21 cellular contexts compared by ENCODE assay signal in the genomic region with DNA sequence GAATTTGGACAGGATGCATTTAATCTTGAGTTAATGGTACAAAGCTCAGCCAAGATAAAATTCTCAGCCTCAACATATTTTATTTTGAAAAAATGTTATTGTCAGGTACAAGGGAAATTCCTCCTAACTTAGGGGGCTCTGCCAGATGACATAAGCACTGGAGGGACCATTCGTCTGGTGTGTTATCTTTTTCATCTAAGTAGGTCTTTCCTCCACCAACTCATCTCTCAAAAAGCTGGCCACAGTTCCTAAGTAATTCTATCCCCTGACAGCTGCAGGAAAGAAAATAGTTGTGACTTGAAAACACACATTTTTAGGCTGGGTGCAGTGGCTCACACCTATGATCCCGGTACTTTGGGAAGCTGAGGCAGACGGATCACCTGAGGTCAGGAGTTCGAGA. TPM values are rescaled to one million over a fixed set of nuclear protein-coding genes. Genes with fewer than 3 reads are reported as not detected.
A peak's percentile ranks its signal among the peaks of the same experiment; 100 is the strongest.
DNase-seq lines count a peak whose midpoint lies in the region; ATAC-seq and TF ChIP-seq lines count a peak whose summit lies in the region.
"Had no signal": no experiment of that assay in that cellular context is flagged by ENCODE, and none has a peak within 500 bp of the region (broad histone marks: within the 10 kb centered on the region; RNA-seq: fewer than 3 reads in every experiment).

No MANE protein-coding gene starts in this region.

- WGBS in SK-N-SH (ENCODE audit: low lambda C conversion rate): 46% methylated on average over 4 of the region's 4 CpGs

- H3K36me3 Mint-ChIP-seq in brain: no peaks in the 10 kb centered on the region
- H3K36me3 Mint-ChIP-seq in nephron (ENCODE audit: low read depth): no peaks in the 10 kb centered on the region
- H3K36me3 Mint-ChIP-seq: CD4-positive, alpha-beta memory T cell had no signal

- H3K27ac Mint-ChIP-seq in brain: peak overlapping the region in 4 of 5 experiments; percentile 51 to 79 (median 62)
- H3K27ac Mint-ChIP-seq in nephron: peak overlapping the region in 2 of 3 experiments; percentile 42 to 93
- H3K27ac Mint-ChIP-seq: CD4-positive, alpha-beta memory T cell had no signal

- no peaks in the 10 kb centered on the region for H4K20me1 ChIP-seq in SK-N-SH (ENCODE audit: insufficient read depth)
- H4K20me1 ChIP-seq: BLaER1 treated with 17β-estradiol and CSF1 and Interleukin-3, amounts not matched to agents 10 nM and 100 nM had no signal

- TF ChIP-seq EP300 in SK-N-SH (IDR thresholded peaks at IDR 0.05; ENCODE audit: borderline replicate concordance in 1 of 2, low read depth in 1 of 2, low read length in 1 of 2): no peak

- peaks cover 0 to 15% of the 10 kb centered on the region in 2 experiments; a peak in 1 of 4 replicates for H3K4me1 ChIP-seq in SK-N-SH (ENCODE audit: control insufficient read depth in 1 of 2, insufficient read depth in 2 of 2, low read depth in 1 of 2, low read length in 1 of 2)

- no peaks in the 10 kb centered on the region for H3K9me3 ChIP-seq in SK-N-SH
- H3K9me3 ChIP-seq: BLaER1 treated with 17β-estradiol and CSF1 and Interleukin-3, amounts not matched to agents 10 nM and 100 nM; Caco-2; Peyer's patch; SJSA1 had no signal

- TF ChIP-seq CTCF in SK-N-SH (IDR thresholded peaks at IDR 0.05) (no peak), brain (conservative IDR thresholded peaks at IDR 0.05) (no peak), nephron (IDR thresholded peaks at IDR 0.05; ENCODE audit: unreplicated experiment in 3 of 3) (no peak)

- CTCF ChIA-PET in SK-N-SH (lab: Yijun Ruan, JAX): interaction anchor here (1.0 to 3.4 kb wide), 5 partner anchors 12 to 842 kb away, joined by 3 to 16 read pairs (median 3); partner anchors contain the start of gene MYCN

- ATAC-seq in SK-N-SH treated with all-trans-retinoic acid at 6 μM for 48 hours: no peak

- no peak overlapping the region for H3K27ac ChIP-seq in SK-N-SH (ENCODE audit: low read depth in 2 of 2, low read length in 1 of 2)
- H3K27ac ChIP-seq: BLaER1 treated with 17β-estradiol and CSF1 and Interleukin-3, amounts not matched to agents 10 nM and 100 nM; Peyer's patch; SJSA1 had no signal

- DNase-seq in SK-N-SH: no peak
- DNase-seq in stimulated activated naive CD4-positive, alpha-beta T cell (lab: John Stamatoyannopoulos, UW): no peak
- no peak for DNase-seq in retina
- no peak for DNase-seq in activated CD4-positive, alpha-beta T cell treated with anti-CD3 and anti-CD28 coated beads for 48 hours
- DNase-seq in NCI-H446 treated with DMSO at 0.1 percent for 48 hours (lab: John Stamatoyannopoulos, UW): no peak
- DNase-seq: 8988T; Caco-2; CD4-positive, alpha-beta memory T cell; DMS153; MM.1S; NCI-H1436; NCI-H2029 treated with DMSO at 0.1 percent for 48 hours; NCI-H345; NCI-H524 treated with DMSO at 0.1 percent for 48 hours; NCI-H82; Peyer's patch had no signal

- H3K4me3 Mint-ChIP-seq in brain (peak overlapping the region in 2 of 5 experiments; percentile 8 to 33), nephron (peak overlapping the region in 1 of 3 experiments; percentile 68)
- H3K4me3 Mint-ChIP-seq: CD4-positive, alpha-beta memory T cell had no signal

- H3K79me2 ChIP-seq in SK-N-SH (ENCODE audit: insufficient read depth): no peaks in the 10 kb centered on the region

- peaks cover 33% of the 10 kb centered on the region for H3K4me1 Mint-ChIP-seq in brain
- H3K4me1 Mint-ChIP-seq in nephron: peaks cover 59% of the 10 kb centered on the region
- H3K4me1 Mint-ChIP-seq: CD4-positive, alpha-beta memory T cell had no signal

- H3K9ac ChIP-seq in SK-N-SH: no peak overlapping the region
- H3K9ac ChIP-seq: BLaER1 treated with 17β-estradiol and CSF1 and Interleukin-3, amounts not matched to agents 10 nM and 100 nM had no signal

- H3K27me3 Mint-ChIP-seq in brain (peaks cover 15% of the 10 kb centered on the region), nephron (ENCODE audit: low read depth) (peaks cover 33% of the 10 kb centered on the region)

- H3K9me3 Mint-ChIP-seq in brain (peaks cover 0 to 6% (median 0%) of the 10 kb centered on the region in 5 experiments), nephron (no peaks in the 10 kb centered on the region)
- H3K9me3 Mint-ChIP-seq: CD4-positive, alpha-beta memory T cell had no signal

- no peak for TF ChIP-seq RAD21 in SK-N-SH (IDR thresholded peaks at IDR 0.05; ENCODE audit: low read length)

- H3K4me2 ChIP-seq in SK-N-SH: no peak overlapping the region
- H3K4me2 ChIP-seq: BLaER1 treated with 17β-estradiol and CSF1 and Interleukin-3, amounts not matched to agents 10 nM and 100 nM had no signal

- H3F3A ChIP-seq in SK-N-SH (replicated peaks; ENCODE audit: insufficient read depth): no peaks in the 10 kb centered on the region

- no peak overlapping the region for H3K4me3 ChIP-seq in SK-N-SH (ENCODE audit: low read depth in 2 of 2, low read length in 1 of 2)
- H3K4me3 ChIP-seq: BLaER1 treated with 17β-estradiol and CSF1 and Interleukin-3, amounts not matched to agents 10 nM and 100 nM; Peyer's patch; SJSA1 had no signal

- no peaks in the 10 kb centered on the region for H3K36me3 ChIP-seq in SK-N-SH (replicated peaks in 1 of 2; ENCODE audit: control insufficient read depth in 1 of 2, insufficient read depth in 2 of 2, low read length in 1 of 2)
- H3K36me3 ChIP-seq: BLaER1 treated with 17β-estradiol and CSF1 and Interleukin-3, amounts not matched to agents 10 nM and 100 nM; Peyer's patch; SJSA1 had no signal

- no peaks in the 10 kb centered on the region for H3K9me2 ChIP-seq in SK-N-SH

- no peaks in the 10 kb centered on the region for H3K27me3 ChIP-seq in SK-N-SH (ENCODE audit: insufficient read depth)
- H3K27me3 ChIP-seq: BLaER1 treated with 17β-estradiol and CSF1 and Interleukin-3, amounts not matched to agents 10 nM and 100 nM; Peyer's patch; SJSA1 had no signal

- POLR2A ChIA-PET in SK-N-SH (lab: Yijun Ruan, JAX): no interaction called here

- no peak overlapping the region for H2AFZ ChIP-seq in SK-N-SH (ENCODE audit: low read depth)

TF ChIP-seq in SK-N-SH treated with all-trans-retinoic acid at 6 μM for 48 hours, 23 proteins besides CTCF, POLR2A, EP300 and RAD21 (continues in another document):
- TF ChIP-seq POU6F1 (CRISPR knock-in tag; IDR thresholded peaks at IDR 0.05; ENCODE audit: borderline replicate concordance, low read depth) (no peak), RARB (CRISPR knock-in tag; IDR thresholded peaks at IDR 0.05) (no peak), ZNF565 (CRISPR knock-in tag; conservative IDR thresholded peaks at IDR 0.05; ENCODE audit: low read depth) (no peak)

TF ChIP-seq in SK-N-SH, 30 proteins besides CTCF, POLR2A, EP300 and RAD21:
- TF ChIP-seq MXI1 (IDR thresholded peaks at IDR 0.05; ENCODE audit: low read depth, low read length) (no peak), GABPA (IDR thresholded peaks at IDR 0.05; ENCODE audit: low read depth) (no peak)

RNA-seq across cellular contexts. Expression of gene MYCN, which starts 25.4 kb away (rescaled TPM):
- 0.03 TPM in 1 of 2 replicates, not detected in the other for polyA plus RNA-seq in SK-N-SH (2012; rRNA removed)
- polyA plus RNA-seq in SK-N-SH (2012; cell fraction: cytosol; rRNA removed): 0.06 and 0.13 TPM in 2 replicates
- polyA plus RNA-seq in SK-N-SH (2012; cell fraction: nucleus; rRNA removed): 0.04 and 0.05 TPM in 2 replicates
- polyA plus RNA-seq in brain (ENCODE audit: insufficient read depth, low read depth, low replicate concordance): 12.0 TPM
- polyA plus RNA-seq: CD4-positive, alpha-beta memory T cell had no signal

Comparison
In these comparisons a context has a peak if more than half of its experiments do, and no peak if none do; other contexts are left out.
1. RNA of gene MYCN, which starts 25.4 kb away (polyA plus RNA-seq): 12.0 TPM in brain (single experiment); 0.03 to 0.13 TPM in SK-N-SH; every median in the first group is over 10 times any median in the second.